Comparison of ENCODE assay signal across 1 cellular context in genomic region chr1:3652538-3653285, GRCh38.
TF ChIP-seq lines count a peak whose summit lies in the region.

No MANE protein-coding gene starts in this region.

TF ChIP-seq in HEK293, 187 proteins besides CTCF, POLR2A, EP300 and RAD21 (continued from another document):
- TF ChIP-seq, protein P1, sequence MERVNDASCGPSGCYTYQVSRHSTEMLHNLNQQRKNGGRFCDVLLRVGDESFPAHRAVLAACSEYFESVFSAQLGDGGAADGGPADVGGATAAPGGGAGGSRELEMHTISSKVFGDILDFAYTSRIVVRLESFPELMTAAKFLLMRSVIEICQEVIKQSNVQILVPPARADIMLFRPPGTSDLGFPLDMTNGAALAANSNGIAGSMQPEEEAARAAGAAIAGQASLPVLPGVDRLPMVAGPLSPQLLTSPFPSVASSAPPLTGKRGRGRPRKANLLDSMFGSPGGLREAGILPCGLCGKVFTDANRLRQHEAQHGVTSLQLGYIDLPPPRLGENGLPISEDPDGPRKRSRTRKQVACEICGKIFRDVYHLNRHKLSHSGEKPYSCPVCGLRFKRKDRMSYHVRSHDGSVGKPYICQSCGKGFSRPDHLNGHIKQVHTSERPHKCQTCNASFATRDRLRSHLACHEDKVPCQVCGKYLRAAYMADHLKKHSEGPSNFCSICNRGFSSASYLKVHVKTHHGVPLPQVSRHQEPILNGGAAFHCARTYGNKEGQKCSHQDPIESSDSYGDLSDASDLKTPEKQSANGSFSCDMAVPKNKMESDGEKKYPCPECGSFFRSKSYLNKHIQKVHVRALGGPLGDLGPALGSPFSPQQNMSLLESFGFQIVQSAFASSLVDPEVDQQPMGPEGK (tag by site-specific recombination; IDR thresholded peaks at IDR 0.05) = peak; percentile 47; the same call in 1 of the 2 replicates
- peak; percentile 84 for TF ChIP-seq ZXDB (tag by site-specific recombination; IDR thresholded peaks at IDR 0.05)
- TF ChIP-seq ZEB2 (tag by site-specific recombination; IDR thresholded peaks at IDR 0.05) = peak; percentile 33; the same call in 1 of the 2 replicates
- peak; percentile 57; the same call in 1 of the 2 replicates for TF ChIP-seq MEIS1 (CRISPR knock-in tag; IDR thresholded peaks at IDR 0.05; ENCODE audit: borderline replicate concordance)
- no peak for TF ChIP-seq ZBTB44 (tag by site-specific recombination; IDR thresholded peaks at IDR 0.05)
- 0 out of 2 replicates have a peak, but pooled peaks have one; percentile 22 for TF ChIP-seq TRIM28 (IDR thresholded peaks at IDR 0.05; ENCODE audit: borderline replicate concordance, low read length)
- TF ChIP-seq ZIC2 (tag by site-specific recombination; IDR thresholded peaks at IDR 0.05) = peak; percentile 77
- TF ChIP-seq, protein P2, sequence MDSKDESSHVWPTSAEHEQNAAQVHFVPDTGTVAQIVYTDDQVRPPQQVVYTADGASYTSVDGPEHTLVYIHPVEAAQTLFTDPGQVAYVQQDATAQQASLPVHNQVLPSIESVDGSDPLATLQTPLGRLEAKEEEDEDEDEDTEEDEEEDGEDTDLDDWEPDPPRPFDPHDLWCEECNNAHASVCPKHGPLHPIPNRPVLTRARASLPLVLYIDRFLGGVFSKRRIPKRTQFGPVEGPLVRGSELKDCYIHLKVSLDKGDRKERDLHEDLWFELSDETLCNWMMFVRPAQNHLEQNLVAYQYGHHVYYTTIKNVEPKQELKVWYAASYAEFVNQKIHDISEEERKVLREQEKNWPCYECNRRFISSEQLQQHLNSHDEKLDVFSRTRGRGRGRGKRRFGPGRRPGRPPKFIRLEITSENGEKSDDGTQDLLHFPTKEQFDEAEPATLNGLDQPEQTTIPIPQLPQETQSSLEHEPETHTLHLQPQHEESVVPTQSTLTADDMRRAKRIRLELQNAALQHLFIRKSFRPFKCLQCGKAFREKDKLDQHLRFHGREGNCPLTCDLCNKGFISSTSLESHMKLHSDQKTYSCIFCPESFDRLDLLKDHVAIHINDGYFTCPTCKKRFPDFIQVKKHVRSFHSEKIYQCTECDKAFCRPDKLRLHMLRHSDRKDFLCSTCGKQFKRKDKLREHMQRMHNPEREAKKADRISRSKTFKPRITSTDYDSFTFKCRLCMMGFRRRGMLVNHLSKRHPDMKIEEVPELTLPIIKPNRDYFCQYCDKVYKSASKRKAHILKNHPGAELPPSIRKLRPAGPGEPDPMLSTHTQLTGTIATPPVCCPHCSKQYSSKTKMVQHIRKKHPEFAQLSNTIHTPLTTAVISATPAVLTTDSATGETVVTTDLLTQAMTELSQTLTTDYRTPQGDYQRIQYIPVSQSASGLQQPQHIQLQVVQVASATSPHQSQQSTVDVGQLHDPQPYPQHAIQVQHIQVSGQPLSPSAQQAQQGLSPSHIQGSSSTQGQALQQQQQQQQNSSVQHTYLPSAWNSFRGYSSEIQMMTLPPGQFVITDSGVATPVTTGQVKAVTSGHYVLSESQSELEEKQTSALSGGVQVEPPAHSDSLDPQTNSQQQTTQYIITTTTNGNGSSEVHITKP (tag by site-specific recombination; IDR thresholded peaks at IDR 0.05) = peak; percentile 33; the same call in 1 of the 2 replicates
- peak; percentile 49; the same call in 1 of the 2 replicates for TF ChIP-seq ZNF341 (tag by site-specific recombination; IDR thresholded peaks at IDR 0.05; ENCODE audit: low read depth)
- peak; percentile 50; the same call in 1 of the 2 replicates for TF ChIP-seq SP2 (tag by site-specific recombination; IDR thresholded peaks at IDR 0.05)
- TF ChIP-seq ZBTB10 (tag by site-specific recombination; IDR thresholded peaks at IDR 0.05) = peak; percentile 66; the same call in 1 of the 2 replicates
- peak; percentile 43; the same call in 1 of the 2 replicates for TF ChIP-seq KLF8 (tag by site-specific recombination; IDR thresholded peaks at IDR 0.05)
- 0 out of 2 replicates have a peak, but pooled peaks have one; percentile 0 for TF ChIP-seq KLF10 (tag by site-specific recombination; IDR thresholded peaks at IDR 0.05)
- TF ChIP-seq, protein P3, sequence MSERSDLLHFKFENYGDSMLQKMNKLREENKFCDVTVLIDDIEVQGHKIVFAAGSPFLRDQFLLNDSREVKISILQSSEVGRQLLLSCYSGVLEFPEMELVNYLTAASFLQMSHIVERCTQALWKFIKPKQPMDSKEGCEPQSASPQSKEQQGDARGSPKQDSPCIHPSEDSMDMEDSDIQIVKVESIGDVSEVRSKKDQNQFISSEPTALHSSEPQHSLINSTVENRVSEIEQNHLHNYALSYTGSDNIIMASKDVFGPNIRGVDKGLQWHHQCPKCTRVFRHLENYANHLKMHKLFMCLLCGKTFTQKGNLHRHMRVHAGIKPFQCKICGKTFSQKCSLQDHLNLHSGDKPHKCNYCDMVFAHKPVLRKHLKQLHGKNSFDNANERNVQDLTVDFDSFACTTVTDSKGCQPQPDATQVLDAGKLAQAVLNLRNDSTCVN (tag by site-specific recombination; optimal IDR thresholded peaks at IDR 0.05) = peak; percentile 79
- TF ChIP-seq, protein P4, sequence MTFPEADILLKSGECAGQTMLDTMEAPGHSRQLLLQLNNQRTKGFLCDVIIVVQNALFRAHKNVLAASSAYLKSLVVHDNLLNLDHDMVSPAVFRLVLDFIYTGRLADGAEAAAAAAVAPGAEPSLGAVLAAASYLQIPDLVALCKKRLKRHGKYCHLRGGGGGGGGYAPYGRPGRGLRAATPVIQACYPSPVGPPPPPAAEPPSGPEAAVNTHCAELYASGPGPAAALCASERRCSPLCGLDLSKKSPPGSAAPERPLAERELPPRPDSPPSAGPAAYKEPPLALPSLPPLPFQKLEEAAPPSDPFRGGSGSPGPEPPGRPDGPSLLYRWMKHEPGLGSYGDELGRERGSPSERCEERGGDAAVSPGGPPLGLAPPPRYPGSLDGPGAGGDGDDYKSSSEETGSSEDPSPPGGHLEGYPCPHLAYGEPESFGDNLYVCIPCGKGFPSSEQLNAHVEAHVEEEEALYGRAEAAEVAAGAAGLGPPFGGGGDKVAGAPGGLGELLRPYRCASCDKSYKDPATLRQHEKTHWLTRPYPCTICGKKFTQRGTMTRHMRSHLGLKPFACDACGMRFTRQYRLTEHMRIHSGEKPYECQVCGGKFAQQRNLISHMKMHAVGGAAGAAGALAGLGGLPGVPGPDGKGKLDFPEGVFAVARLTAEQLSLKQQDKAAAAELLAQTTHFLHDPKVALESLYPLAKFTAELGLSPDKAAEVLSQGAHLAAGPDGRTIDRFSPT (tag by site-specific recombination; IDR thresholded peaks at IDR 0.05) = peak; percentile 46; the same call in 1 of the 2 replicates
- TF ChIP-seq, protein P5, sequence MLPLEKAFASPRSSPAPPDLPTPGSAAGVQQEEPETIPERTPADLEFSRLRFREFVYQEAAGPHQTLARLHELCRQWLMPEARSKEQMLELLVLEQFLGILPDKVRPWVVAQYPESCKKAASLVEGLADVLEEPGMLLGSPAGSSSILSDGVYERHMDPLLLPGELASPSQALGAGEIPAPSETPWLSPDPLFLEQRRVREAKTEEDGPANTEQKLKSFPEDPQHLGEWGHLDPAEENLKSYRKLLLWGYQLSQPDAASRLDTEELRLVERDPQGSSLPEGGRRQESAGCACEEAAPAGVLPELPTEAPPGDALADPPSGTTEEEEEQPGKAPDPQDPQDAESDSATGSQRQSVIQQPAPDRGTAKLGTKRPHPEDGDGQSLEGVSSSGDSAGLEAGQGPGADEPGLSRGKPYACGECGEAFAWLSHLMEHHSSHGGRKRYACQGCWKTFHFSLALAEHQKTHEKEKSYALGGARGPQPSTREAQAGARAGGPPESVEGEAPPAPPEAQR (tag by site-specific recombination; IDR thresholded peaks at IDR 0.05) = no peak
- 0 out of 2 replicates have a peak, but pooled peaks have one; percentile 56 for TF ChIP-seq REST (tag by site-specific recombination; IDR thresholded peaks at IDR 0.05)
- TF ChIP-seq ZNF155 (tag by site-specific recombination; IDR thresholded peaks at IDR 0.05) = no peak
- peak; percentile 49 for TF ChIP-seq ZNF398 (tag by site-specific recombination; IDR thresholded peaks at IDR 0.05)
- TF ChIP-seq ZFP37 (tag by site-specific recombination; IDR thresholded peaks at IDR 0.05) = 0 out of 2 replicates have a peak, but pooled peaks have one; percentile 25
- TF ChIP-seq GLIS2 (tag by site-specific recombination; IDR thresholded peaks at IDR 0.05) = peak; percentile 95
- TF ChIP-seq BCL11B (tag by site-specific recombination; IDR thresholded peaks at IDR 0.05; ENCODE audit: low read depth) = 0 out of 2 replicates have a peak, but pooled peaks have one; percentile 45
- no peak for TF ChIP-seq ZBTB1 (tag by site-specific recombination; IDR thresholded peaks at IDR 0.05)
- TF ChIP-seq ZBTB7A (tag by site-specific recombination; IDR thresholded peaks at IDR 0.05; ENCODE audit: low read depth) = peak; percentile 49; the same call in 1 of the 2 replicates
- no peak for TF ChIP-seq ZNF529 (tag by site-specific recombination; IDR thresholded peaks at IDR 0.05; ENCODE audit: insufficient replicate concordance)
TF ChIP-seq in HEK293: peak in this region for 27.
